ENCODE assay signal across 9 cellular contexts in the genomic region with DNA sequence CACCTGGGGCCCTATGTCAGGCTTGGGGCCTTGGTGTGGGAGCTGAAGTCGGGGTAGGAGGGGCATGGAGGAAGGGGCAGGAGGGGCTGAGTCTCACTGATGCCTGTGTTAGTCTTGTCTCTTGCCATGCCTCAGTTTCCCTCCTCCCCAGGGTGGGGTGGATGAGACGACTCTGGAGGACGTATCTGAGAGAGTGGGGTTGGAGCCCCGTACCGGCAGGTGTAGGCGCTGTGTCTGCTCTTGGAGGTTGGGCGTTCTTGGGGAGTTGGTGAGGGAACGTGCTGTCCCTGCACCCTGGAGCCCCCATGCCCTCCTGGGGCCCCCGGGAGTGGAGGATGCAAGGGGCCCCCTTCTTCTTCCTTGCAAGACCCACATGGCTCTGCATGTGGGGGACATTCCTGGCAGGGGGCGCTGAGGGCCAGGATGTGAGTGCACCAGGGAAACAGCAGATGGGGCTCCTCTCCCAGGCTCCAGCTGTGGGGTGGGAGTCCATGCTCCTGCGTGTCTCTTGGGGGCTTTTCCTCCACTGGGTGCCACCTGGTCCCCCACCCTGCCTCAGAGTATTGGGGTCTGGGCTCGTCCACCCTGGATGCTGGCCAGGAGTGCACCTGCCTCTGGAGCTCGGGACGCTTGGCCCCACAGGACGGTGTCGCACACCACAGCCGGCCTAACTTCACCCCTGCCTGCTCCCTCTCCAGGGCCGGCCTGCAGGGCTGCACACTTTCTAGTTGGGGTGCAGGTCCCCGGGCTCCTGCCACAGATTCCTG. TPM values are rescaled to one million over a fixed set of nuclear protein-coding genes. Genes with fewer than 3 reads are reported as not detected.
DNase-seq lines count a peak whose midpoint lies in the region; TF ChIP-seq lines count a peak whose summit lies in the region.
"Had no signal": no experiment of that assay in that cellular context is flagged by ENCODE, and none has a peak within 500 bp of the region (broad histone marks: within the 10 kb centered on the region; RNA-seq: fewer than 3 reads in every experiment).

No MANE protein-coding gene starts in this region.

- no peak overlapping the region for H3K56ac ChIP-seq in mesendoderm (ENCODE audit: low read length)

- no peaks in the 10 kb centered on the region for H3K79me2 ChIP-seq in OCI-LY1 (ENCODE audit: insufficient read depth, low read length)
- H3K79me2 ChIP-seq in mesendoderm (ENCODE audit: control insufficient read depth, insufficient read depth, low read length), result no peaks in the 10 kb centered on the region

- H3F3A ChIP-seq in OCI-LY1 (ENCODE audit: insufficient read depth, low read length), result no peaks in the 10 kb centered on the region

- H3K36me3 ChIP-seq in OCI-LY1 (ENCODE audit: insufficient read depth, low read length), result no peaks in the 10 kb centered on the region
- no peaks in the 10 kb centered on the region for H3K36me3 ChIP-seq in mesendoderm (ENCODE audit: control insufficient read depth, insufficient read depth, low read length)
- peaks cover 0 to 18% (median 5%) of the 10 kb centered on the region in 3 donors for H3K36me3 ChIP-seq in tibial artery

- no peak overlapping the region for H3K4ac ChIP-seq in mesendoderm (ENCODE audit: low read depth, low read length)

- H3K27me3 ChIP-seq in OCI-LY1 (ENCODE audit: insufficient read depth, low read length) (no peaks in the 10 kb centered on the region), mesendoderm (ENCODE audit: insufficient read depth, low read length, poor library complexity) (no peaks in the 10 kb centered on the region), tibial artery (no peaks in the 10 kb centered on the region)

- H3K4me3 ChIP-seq in OCI-LY1 (ENCODE audit: low read depth, low read length, poor library complexity, severe bottlenecking) (no peak overlapping the region), astrocyte of the cerebellum (ENCODE audit: low read depth, low read length) (no peak overlapping the region), mesendoderm (ENCODE audit: low read length) (no peak overlapping the region), tibial artery (peak overlapping the region in 1 of 2 donors; percentile 62)

- no peak overlapping the region for H3K4me2 ChIP-seq in OCI-LY1 (ENCODE audit: low read length)
- H3K4me2 ChIP-seq in mesendoderm (ENCODE audit: low read length), result no peak overlapping the region

- in situ Hi-C loops in astrocyte of the cerebellum (cut with HindIII; ENCODE audit: low sequenced_read_pairs), result no loop called here

- no peak overlapping the region for H3K18ac ChIP-seq in mesendoderm (ENCODE audit: low read length)

- H2BK120ac ChIP-seq in mesendoderm (ENCODE audit: low read depth, low read length), result no peak overlapping the region

- WGBS in mesendoderm (ENCODE audit: extremely low coverage, insufficient coverage, low lambda C conversion rate), result no CpG with 5 or more reads among the region's 19 CpGs

- TF ChIP-seq CTCF in OCI-LY1 (IDR thresholded peaks at IDR 0.05; ENCODE audit: low read length) (peak; percentile 65), astrocyte of the cerebellum (IDR thresholded peaks at IDR 0.05; ENCODE audit: low read depth, low read length, missing control alignments) (peak; percentile 39), tibial artery (IDR thresholded peaks at IDR 0.05) (no peak)

- no peak overlapping the region for H2AK5ac ChIP-seq in mesendoderm (ENCODE audit: low read length)

- H4K5ac ChIP-seq in mesendoderm (ENCODE audit: low read length), result no peak overlapping the region

- no peak overlapping the region for H3K9ac ChIP-seq in OCI-LY1 (ENCODE audit: low read length)
- no peak overlapping the region for H3K9ac ChIP-seq in mesendoderm (ENCODE audit: low read length)

- H4K20me1 ChIP-seq in OCI-LY1 (ENCODE audit: insufficient read depth, low read length), result no peaks in the 10 kb centered on the region

- H2BK5ac ChIP-seq in mesendoderm (ENCODE audit: low read length), result no peak overlapping the region

- no peak overlapping the region for H2AFZ ChIP-seq in OCI-LY1 (ENCODE audit: low read length)

- intact Hi-C loops in tibial artery (cut with DNase I; ENCODE audit: low total_unique reads), result loop anchor here (5.0 kb wide), 2 partner anchors 33 to 163 kb away; partner anchors contain the start of genes MORN1 and RER1

- no peak overlapping the region for H2BK15ac ChIP-seq in mesendoderm (replicated peaks; ENCODE audit: low read depth)

- no peaks in the 10 kb centered on the region for H3K9me2 ChIP-seq in OCI-LY1 (ENCODE audit: low read depth, low read length)

- H4K8ac ChIP-seq in mesendoderm (ENCODE audit: low read depth, low read length), result no peak overlapping the region

- H3K4me1 ChIP-seq in OCI-LY1 (ENCODE audit: insufficient read depth, low read length, severe bottlenecking) (peaks cover 12% of the 10 kb centered on the region), mesendoderm (ENCODE audit: control insufficient read depth, low read depth, low read length) (no peaks in the 10 kb centered on the region), tibial artery (peaks cover 0 to 37% (median 22%) of the 10 kb centered on the region in 4 donors)

- H3K27ac ChIP-seq in OCI-LY1 (ENCODE audit: low read depth, low read length, poor library complexity, severe bottlenecking) (no peak overlapping the region), mesendoderm (ENCODE audit: low read depth, low read length) (no peak overlapping the region), tibial artery (peak overlapping the region; percentile 76 to 78)

- H3K23ac ChIP-seq in mesendoderm (ENCODE audit: low read length), result no peak overlapping the region

- DNase-seq in Daoy (ENCODE audit: low read depth), result peak; percentile 45
- DNase-seq in astrocyte of the cerebellum (ENCODE audit: low read depth), result no peak
- peak; percentile 19 for DNase-seq in mesendoderm
- DNase-seq in tibial artery, result no peak
- DNase-seq in NCI-H1436 treated with DMSO at 0.1 percent for 48 hours (lab: John Stamatoyannopoulos, UW), result no peak
- no peak for DNase-seq in NCI-H2107 treated with DMSO at 0.1 percent for 48 hours (lab: John Stamatoyannopoulos, UW; ENCODE audit: unreplicated experiment)
- no peak for DNase-seq in NCI-H146 (lab: John Stamatoyannopoulos, UW)

- H3K9me3 ChIP-seq in OCI-LY1 (ENCODE audit: low read length) (no peaks in the 10 kb centered on the region), tibial artery (no peaks in the 10 kb centered on the region)

- H3K79me1 ChIP-seq in mesendoderm (ENCODE audit: low read length), result no peaks in the 10 kb centered on the region

RNA-seq across cellular contexts. Expression of gene TNFRSF14, which starts 1.4 kb away (rescaled TPM):
- total RNA-seq in Daoy (2014; rRNA removed; shearing (Covaris generic)), result 9.0 and 12.1 TPM in 2 replicates
- 0.08 TPM for polyA plus RNA-seq in mesendoderm (2013, experiment 1 of 2)
- 0.04 TPM for polyA plus RNA-seq in mesendoderm (2013, experiment 2 of 2)

RNA-seq across cellular contexts. Expression of gene HES5, which starts 24.7 kb away (rescaled TPM):
- not detected in 2 replicates for total RNA-seq in Daoy (2014; rRNA removed; shearing (Covaris generic))
- not detected for polyA plus RNA-seq in mesendoderm (2013, experiment 1 of 2)
- polyA plus RNA-seq in mesendoderm (2013, experiment 2 of 2), result not detected
- total RNA-seq: myocyte had no signal

RNA-seq across cellular contexts. Expression of gene PANK4, which starts 28.4 kb away (rescaled TPM):
- 18.6 and 44.7 TPM in 2 replicates for total RNA-seq in Daoy (2014; rRNA removed; shearing (Covaris generic))
- 9.4 TPM for polyA plus RNA-seq in mesendoderm (2013, experiment 1 of 2)
- polyA plus RNA-seq in mesendoderm (2013, experiment 2 of 2), result 9.4 TPM

RNA-seq across cellular contexts. Expression of gene PRXL2B, which starts 31.8 kb away (rescaled TPM):
- total RNA-seq in Daoy (2014; rRNA removed; shearing (Covaris generic)), result 13.0 and 20.6 TPM in 2 replicates
- 22.0 TPM for polyA plus RNA-seq in mesendoderm (2013, experiment 1 of 2)
- polyA plus RNA-seq in mesendoderm (2013, experiment 2 of 2), result 22.9 TPM

Comparison
In these comparisons a context has a peak if more than half of its experiments do, and no peak if none do; other contexts are left out.
1. DNase-seq: peak in Daoy (single experiment) and mesendoderm (single experiment); none in astrocyte of the cerebellum (single experiment), tibial artery (0 of 2), NCI-H1436 treated with DMSO at 0.1 percent for 48 hours (single experiment), NCI-H2107 treated with DMSO at 0.1 percent for 48 hours (single experiment) and NCI-H146 (single experiment).
2. H3K27ac ChIP-seq: peak in tibial artery (2 of 2); none in OCI-LY1 (single experiment) and mesendoderm (single experiment).
3. CTCF ChIP-seq: peak in OCI-LY1 (single experiment) and astrocyte of the cerebellum (single experiment); none in tibial artery (0 of 2).